ENCODE assay signal across 24 cellular contexts in genomic region chr6:110113989-110114388, GRCh38.
"Had no signal": no experiment of that assay in that cellular context is flagged by ENCODE, and none has a peak within 500 bp of the region (broad histone marks: within the 10 kb centered on the region; RNA-seq: fewer than 3 reads in every experiment).

No MANE protein-coding gene starts in this region.

- H3K4me3 ChIP-seq: body of pancreas, breast epithelium, PC-9 had no signal

- H3K9me3 ChIP-seq: body of pancreas, breast epithelium had no signal

- H3K27me3 ChIP-seq: body of pancreas, breast epithelium had no signal

- DNase-seq: activated CD4-positive, alpha-beta T cell treated with anti-CD3 and anti-CD28 coated beads, Interleukin-2, amount 10 ng/mL, durations not matched to agents 24 days and 14 days; activated CD4-positive, alpha-beta T cell treated with anti-CD3 and anti-CD28 coated beads, Interleukin-2, amount 50 U/mL, for 4 hours; activated CD8-positive, alpha-beta T cell treated with anti-CD3 and anti-CD28 coated beads for 36 hours; activated effector memory CD4-positive, alpha-beta T cell treated with anti-CD3 and anti-CD28 coated beads, Interleukin-2, amount 50 U/mL, for 16 hours; activated naive CD4-positive, alpha-beta T cell; activated naive CD8-positive, alpha-beta T cell treated with anti-CD3 and anti-CD28 coated beads, Interleukin-2, amount 10 ng/mL, durations not matched to agents 7 days and 5 days; activated T-cell treated with anti-CD3 and anti-CD28 coated beads, Interleukin-2, amount 50 U/mL, for 1 hour; activated T-cell treated with anti-CD3 and anti-CD28 coated beads, Interleukin-2, amount 50 U/mL, for 72 hours; body of pancreas; NCI-H1092 treated with DMSO at 0.1 percent for 48 hours; NCI-H1436; NCI-H1694; NCI-H1930; NCI-H345; NCI-H524 treated with DMSO at 0.1 percent for 48 hours; PC-9; SIG-M5; T1000; WERI-Rb-1 had no signal

- H3K4me1 ChIP-seq: body of pancreas, breast epithelium had no signal

- H3K27ac ChIP-seq: body of pancreas, breast epithelium, KMS-11, PC-9, RWPE1, WERI-Rb-1 had no signal

- H3K9ac ChIP-seq: KMS-11 had no signal

- H3K36me3 ChIP-seq: breast epithelium had no signal

- ATAC-seq: activated CD8-positive, alpha-beta T cell treated with anti-CD3 and anti-CD28 coated beads for 36 hours; activated T-cell treated with anti-CD3 and anti-CD28 coated beads, Interleukin-2, amount 50 U/mL, for 72 hours; activated T-helper 17 cell treated with anti-CD3 and anti-CD28 coated beads, Interleukin-2, amount 50 U/mL, for 72 hours; body of pancreas; Right ventricle myocardium inferior had no signal
